Comparison of ENCODE assay signal across 9 cellular contexts in the genomic region with DNA sequence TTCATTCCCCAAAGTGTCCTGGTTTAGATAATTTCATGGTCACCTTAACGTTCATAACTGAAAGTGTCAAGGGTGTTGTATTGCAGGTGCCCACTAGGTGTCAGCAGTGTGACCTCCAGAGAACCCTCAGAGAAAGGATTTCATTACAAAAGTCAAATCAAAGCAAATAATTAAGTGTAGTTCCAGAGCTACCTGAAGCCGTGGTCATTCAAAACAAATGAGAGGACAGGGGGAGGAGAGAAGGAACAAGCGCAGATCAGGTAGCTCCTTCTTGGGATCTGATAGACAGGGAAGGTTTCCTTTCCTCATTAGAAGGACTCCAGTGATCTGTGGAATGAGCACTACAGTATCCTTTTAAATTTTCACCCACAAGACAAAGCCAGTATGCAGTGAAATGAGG. TPM values are rescaled to one million over a fixed set of nuclear protein-coding genes. Genes with fewer than 3 reads are reported as not detected.
DNase-seq lines count a peak whose midpoint lies in the region; ATAC-seq, FAIRE-seq and TF ChIP-seq lines count a peak whose summit lies in the region.
"Had no signal": no experiment of that assay in that cellular context is flagged by ENCODE, and none has a peak within 500 bp of the region (broad histone marks: within the 10 kb centered on the region; RNA-seq: fewer than 3 reads in every experiment).

A gene with protein sequence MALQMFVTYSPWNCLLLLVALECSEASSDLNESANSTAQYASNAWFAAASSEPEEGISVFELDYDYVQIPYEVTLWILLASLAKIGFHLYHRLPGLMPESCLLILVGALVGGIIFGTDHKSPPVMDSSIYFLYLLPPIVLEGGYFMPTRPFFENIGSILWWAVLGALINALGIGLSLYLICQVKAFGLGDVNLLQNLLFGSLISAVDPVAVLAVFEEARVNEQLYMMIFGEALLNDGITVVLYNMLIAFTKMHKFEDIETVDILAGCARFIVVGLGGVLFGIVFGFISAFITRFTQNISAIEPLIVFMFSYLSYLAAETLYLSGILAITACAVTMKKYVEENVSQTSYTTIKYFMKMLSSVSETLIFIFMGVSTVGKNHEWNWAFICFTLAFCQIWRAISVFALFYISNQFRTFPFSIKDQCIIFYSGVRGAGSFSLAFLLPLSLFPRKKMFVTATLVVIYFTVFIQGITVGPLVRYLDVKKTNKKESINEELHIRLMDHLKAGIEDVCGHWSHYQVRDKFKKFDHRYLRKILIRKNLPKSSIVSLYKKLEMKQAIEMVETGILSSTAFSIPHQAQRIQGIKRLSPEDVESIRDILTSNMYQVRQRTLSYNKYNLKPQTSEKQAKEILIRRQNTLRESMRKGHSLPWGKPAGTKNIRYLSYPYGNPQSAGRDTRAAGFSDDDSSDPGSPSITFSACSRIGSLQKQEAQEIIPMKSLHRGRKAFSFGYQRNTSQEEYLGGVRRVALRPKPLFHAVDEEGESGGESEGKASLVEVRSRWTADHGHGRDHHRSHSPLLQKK (plus strand): TSS at position 207 of the 400 bp plus-strand sequence. CDS start 534 bp downstream, outside the sequence.

- H3K4me3 Mint-ChIP-seq in activated CD4-positive, alpha-beta T cell treated with anti-CD3 and anti-CD28 coated beads, Interleukin-2, amount 10 ng/mL, durations not matched to agents 24 days and 14 days: no peak within 1 kb of the TSS
- no peak within 1 kb of the TSS for H3K4me3 Mint-ChIP-seq in nephron progenitor cell
- H3K4me3 Mint-ChIP-seq: activated naive CD8-positive, alpha-beta T cell had no signal

- H3K9ac ChIP-seq in endothelial cell of umbilical vein (replicated peaks; ENCODE audit: extremely low read depth, insufficient read depth, low read length): no peak within 1 kb of the TSS

- FAIRE-seq in endothelial cell of umbilical vein (lab: Jason Lieb, UNC): peak; percentile 80

- H3K27ac ChIP-seq in endothelial cell of umbilical vein (ENCODE audit: insufficient read depth, low read depth, low read length) (no peak within 1 kb of the TSS), transverse colon (no peak within 1 kb of the TSS)

- no peaks in the 10 kb centered on the region for H3K79me2 ChIP-seq in endothelial cell of umbilical vein (ENCODE audit: control insufficient read depth, insufficient read depth, low read length)

- no peaks in the 10 kb centered on the region for H3K9me1 ChIP-seq in endothelial cell of umbilical vein (replicated peaks; ENCODE audit: control insufficient read depth, extremely low read depth, insufficient read depth, low read length)

- H3K4me1 ChIP-seq in endothelial cell of umbilical vein (ENCODE audit: control insufficient read depth, extremely low read depth, insufficient read depth, low read length) (no peaks in the 10 kb centered on the region), transverse colon (no peaks in the 10 kb centered on the region)

- CTCF ChIA-PET in endothelial cell of umbilical vein (lab: Charles Lee): interaction anchor here (0.6 to 9.9 kb wide), 39 partner anchors 11 to 333 kb away, joined by 3 to 218 read pairs (median 5); a partner anchor contains a TSS

- no peak within 1 kb of the TSS for H3K27ac Mint-ChIP-seq in activated CD4-positive, alpha-beta T cell treated with anti-CD3 and anti-CD28 coated beads, Interleukin-2, amount 10 ng/mL, durations not matched to agents 24 days and 14 days
- no peak within 1 kb of the TSS for H3K27ac Mint-ChIP-seq in nephron progenitor cell
- H3K27ac Mint-ChIP-seq: activated naive CD8-positive, alpha-beta T cell had no signal

- in situ Hi-C loops in transverse colon (cut with MboI; ENCODE audit: low pct_ligation_motif_present in 1 of 4, low pct_unique_long_range_greater_than_20kb in 1 of 4, low sequenced_read_pairs in 3 of 4): no loop called here

- DNase-seq in DMS79 treated with DMSO at 0.1 percent for 48 hours (lab: John Stamatoyannopoulos, UW): peak; percentile 20
- DNase-seq in GM20000 (ENCODE audit: low spot score): peak; percentile 52
- peak; percentile 60 for DNase-seq in NAMALWA (ENCODE audit: low spot score)
- peak; percentile 85 for DNase-seq in activated CD4-positive, alpha-beta T cell treated with anti-CD3 and anti-CD28 coated beads, Interleukin-2, amount 10 ng/mL, durations not matched to agents 24 days and 14 days
- DNase-seq in endothelial cell of umbilical vein (ENCODE audit: low read depth, low spot score): peak; percentile 62
- peak; percentile 61 for DNase-seq in nephron progenitor cell
- DNase-seq in transverse colon: peak; percentile 65

- no peaks in the 10 kb centered on the region for H3K9me3 Mint-ChIP-seq in activated CD4-positive, alpha-beta T cell treated with anti-CD3 and anti-CD28 coated beads, Interleukin-2, amount 10 ng/mL, durations not matched to agents 24 days and 14 days
- peaks cover 20% of the 10 kb centered on the region for H3K9me3 Mint-ChIP-seq in nephron progenitor cell

- H3K4me2 ChIP-seq in endothelial cell of umbilical vein (ENCODE audit: insufficient read depth, low read length): no peak within 1 kb of the TSS

- H3K36me3 ChIP-seq in endothelial cell of umbilical vein (ENCODE audit: control insufficient read depth in 2 of 2, extremely low read depth in 1 of 2, insufficient read depth in 2 of 2, low read length in 2 of 2) (no peaks in the 10 kb centered on the region), transverse colon (no peaks in the 10 kb centered on the region)

- H3K36me3 Mint-ChIP-seq in activated CD4-positive, alpha-beta T cell treated with anti-CD3 and anti-CD28 coated beads, Interleukin-2, amount 10 ng/mL, durations not matched to agents 24 days and 14 days (ENCODE audit: low read depth): no peaks in the 10 kb centered on the region
- no peaks in the 10 kb centered on the region for H3K36me3 Mint-ChIP-seq in nephron progenitor cell (ENCODE audit: low read depth)
- H3K36me3 Mint-ChIP-seq: activated naive CD8-positive, alpha-beta T cell had no signal

- no TSS peak for BruUV-seq in endothelial cell of umbilical vein (replicated peaks; lab: Mats Ljungman, UMichigan)

- no peak within 1 kb of the TSS for H2AFZ ChIP-seq in endothelial cell of umbilical vein (ENCODE audit: low read depth, low read length)

- WGBS in transverse colon (ENCODE audit: low coverage in 1 of 2), 2 donors: 0 to 7% methylated on average over 3 of the region's 3 CpGs

- no peaks in the 10 kb centered on the region for H3K4me1 Mint-ChIP-seq in activated CD4-positive, alpha-beta T cell treated with anti-CD3 and anti-CD28 coated beads, Interleukin-2, amount 10 ng/mL, durations not matched to agents 24 days and 14 days
- no peaks in the 10 kb centered on the region for H3K4me1 Mint-ChIP-seq in nephron progenitor cell

- TF ChIP-seq EP300 in transverse colon (IDR thresholded peaks at IDR 0.05; ENCODE audit: low read depth): no peak

- POLR2A ChIA-PET in endothelial cell of umbilical vein (lab: Charles Lee): no interaction called here

- TF ChIP-seq POLR2A in endothelial cell of umbilical vein (IDR thresholded peaks at IDR 0.05; ENCODE audit: low read depth, low read length) (no peak), transverse colon (IDR thresholded peaks at IDR 0.05) (no peak)

- TF ChIP-seq CTCF in GM20000 (IDR thresholded peaks at IDR 0.05; ENCODE audit: extremely low read depth, missing control alignments): peak; percentile 71
- TF ChIP-seq CTCF in endothelial cell of umbilical vein (IDR thresholded peaks at IDR 0.05; ENCODE audit: extremely low read depth in 1 of 2, insufficient read depth in 1 of 2, low read depth in 1 of 2, low read length in 2 of 2): peak; percentile 76 to 80
- TF ChIP-seq CTCF in nephron progenitor cell (IDR thresholded peaks at IDR 0.05): peak; percentile 91
- TF ChIP-seq CTCF in transverse colon (IDR thresholded peaks at IDR 0.05): peak; percentile 77 to 85 (median 84)

- no peaks in the 10 kb centered on the region for H4K20me1 ChIP-seq in endothelial cell of umbilical vein (replicated peaks; ENCODE audit: control insufficient read depth, extremely low read depth, insufficient read depth, low read length)

- H3K4me3 ChIP-seq in endothelial cell of umbilical vein (replicated peaks in 1 of 3; ENCODE audit: insufficient read depth in 1 of 3, low read depth in 1 of 3, low read length in 3 of 3) (no peak within 1 kb of the TSS), transverse colon (no peak within 1 kb of the TSS)

- intact Hi-C loops in activated CD4-positive, alpha-beta T cell treated with anti-CD3 and anti-CD28 coated beads, Interleukin-2, amount 10 ng/mL, durations not matched to agents 24 days and 14 days (cut with micrococcal nuclease): loop anchor here (2.0 to 10.0 kb wide), 3 partner anchors 120 to 332 kb away; no protein-coding TSS in a partner anchor
- intact Hi-C loops in endothelial cell of umbilical vein (cut with micrococcal nuclease): loop anchor here (1.0 kb wide), 3 partner anchors 119 to 230 kb away; no protein-coding TSS in a partner anchor
- intact Hi-C loops in transverse colon (cut with DNase I; ENCODE audit: low total_unique reads): no loop called here

- no peaks in the 10 kb centered on the region for H3K9me3 ChIP-seq in endothelial cell of umbilical vein (replicated peaks; ENCODE audit: control insufficient read depth, insufficient read depth, low read length)
- H3K9me3 ChIP-seq in transverse colon: peaks cover 0 to 5% of the 10 kb centered on the region in 2 donors

- peaks cover 47% of the 10 kb centered on the region for H3K27me3 Mint-ChIP-seq in activated CD4-positive, alpha-beta T cell treated with anti-CD3 and anti-CD28 coated beads, Interleukin-2, amount 10 ng/mL, durations not matched to agents 24 days and 14 days
- no peaks in the 10 kb centered on the region for H3K27me3 Mint-ChIP-seq in nephron progenitor cell (ENCODE audit: low read depth, poor library complexity)

- no peak for ATAC-seq in HG03108 (IDR thresholded peaks at IDR 0.05; ENCODE audit: unreplicated experiment)

- dilution Hi-C loops in endothelial cell of umbilical vein (cut with MboI; ENCODE audit: extremely low pct_ligation_motif_present, low sequenced_read_pairs): no loop called here

- H3K27me3 ChIP-seq in endothelial cell of umbilical vein (ENCODE audit: control insufficient read depth in 2 of 2, insufficient read depth in 2 of 2, low read length in 2 of 2) (peaks cover 31 to 49% of the 10 kb centered on the region in 2 experiments), transverse colon (no peaks in the 10 kb centered on the region)

RNA-seq across cellular contexts. Expression of the gene that starts here (rescaled TPM):
- 0.07 and 0.12 TPM in 2 replicates for total RNA-seq in activated CD4-positive, alpha-beta T cell treated with anti-CD3 and anti-CD28 coated beads, Interleukin-2, amount 10 ng/mL, durations not matched to agents 24 days and 14 days
- total RNA-seq in endothelial cell of umbilical vein (0.07 TPM in 1 of 2 replicates, not detected in the other), transverse colon (not detected)
- not detected in 2 replicates for polyA plus RNA-seq in endothelial cell of umbilical vein
- 0.01 TPM in 1 of 2 replicates, not detected in the other for polyA plus RNA-seq in endothelial cell of umbilical vein (2011; cell fraction: cytosol; rRNA removed)
- not detected in 2 replicates for polyA plus RNA-seq in endothelial cell of umbilical vein (2011; cell fraction: nucleus; rRNA removed)
- 0.04 TPM in 1 of 2 replicates, not detected in the other for polyA plus RNA-seq in endothelial cell of umbilical vein (2012)
- 0.06 and 0.22 TPM in 2 replicates for polyA minus RNA-seq in endothelial cell of umbilical vein
- not detected for polyA minus RNA-seq in endothelial cell of umbilical vein (2011; cell fraction: cytosol; rRNA and poly(A)+ RNA removed)
- 0.24 TPM in 1 of 2 replicates, not detected in the other for polyA minus RNA-seq in endothelial cell of umbilical vein (2011; cell fraction: nucleus; rRNA and poly(A)+ RNA removed)

Comparison
In these comparisons a context has a peak if more than half of its experiments do, and no peak if none do; other contexts are left out.
1. Peak in DNase-seq in activated CD4-positive, alpha-beta T cell treated with anti-CD3 and anti-CD28 coated beads, Interleukin-2, amount 10 ng/mL, durations not matched to agents 24 days and 14 days; RNA of the gene not detected or under 1 TPM.
2. Peak in DNase-seq in endothelial cell of umbilical vein; RNA of the gene not detected or under 1 TPM.
3. Peak in DNase-seq in transverse colon; RNA of the gene not detected or under 1 TPM.
4. DNase-seq: peak in every context shown above with its lines; median percentile 85 in activated CD4-positive, alpha-beta T cell treated with anti-CD3 and anti-CD28 coated beads, Interleukin-2, amount 10 ng/mL, durations not matched to agents 24 days and 14 days; 65 in transverse colon; 62 in endothelial cell of umbilical vein; 61 in nephron progenitor cell; 60 in NAMALWA; 52 in GM20000; 20 in DMS79 treated with DMSO at 0.1 percent for 48 hours.